In genomic region chrX:102899940-102900916, GRCh38 we compare ENCODE assay signal across 9 cellular contexts. TPM values are rescaled to one million over a fixed set of nuclear protein-coding genes. Genes with fewer than 3 reads are reported as not detected.
DNase-seq lines count a peak whose midpoint lies in the region; ATAC-seq and TF ChIP-seq lines count a peak whose summit lies in the region.
"Had no signal": no experiment of that assay in that cellular context is flagged by ENCODE, and none has a peak within 500 bp of the region (broad histone marks: within the 10 kb centered on the region; RNA-seq: fewer than 3 reads in every experiment).

No MANE protein-coding gene starts in this region.

- peak; percentile 90 for ATAC-seq in HG02588 (IDR thresholded peaks at IDR 0.05; ENCODE audit: unreplicated experiment)

- H3K27me3 ChIP-seq in ascending aorta, result no peaks in the 10 kb centered on the region
- H3K27me3 ChIP-seq: BLaER1 treated with 17β-estradiol and CSF1 and Interleukin-3, amounts not matched to agents 10 nM and 100 nM had no signal

- H3K36me3 ChIP-seq in ascending aorta, result peaks cover 0 to 2% of the 10 kb centered on the region in 2 donors

- no peak overlapping the region for H3K4me3 ChIP-seq in ascending aorta
- H3K4me3 ChIP-seq: BLaER1 treated with 17β-estradiol and CSF1 and Interleukin-3, amounts not matched to agents 10 nM and 100 nM had no signal

- no peak overlapping the region for H3K27ac ChIP-seq in ascending aorta
- H3K27ac ChIP-seq: BLaER1 treated with 17β-estradiol and CSF1 and Interleukin-3, amounts not matched to agents 10 nM and 100 nM had no signal

- H3K4me1 ChIP-seq in ascending aorta, result no peaks in the 10 kb centered on the region

- H3K9me3 ChIP-seq in ascending aorta, result no peaks in the 10 kb centered on the region

- intact Hi-C loops in ascending aorta (cut with DNase I), result no loop called here

- TF ChIP-seq CTCF in ascending aorta (IDR thresholded peaks at IDR 0.05), result peak; percentile 23 to 59 (median 58)

- DNase-seq in NCI-H2196 (lab: John Stamatoyannopoulos, UW; ENCODE audit: unreplicated experiment) (peak; percentile 59), NCI-H2196 treated with DMSO at 0.1 percent for 48 hours (lab: John Stamatoyannopoulos, UW; ENCODE audit: unreplicated experiment) (no peak), NCI-H1092 treated with DMSO at 0.1 percent for 48 hours (lab: John Stamatoyannopoulos, UW) (peak; percentile 61), T-helper 22 cell (ENCODE audit: low read depth) (peak; percentile 26), ascending aorta (ENCODE audit: low spot score in 2 of 2) (peak in 1 of 2 donors; percentile 83), iPS-NIHi11 (ENCODE audit: low spot score) (peak; percentile 33)
- peak; percentile 39 to 42 for DNase-seq in stimulated activated CD4-positive, alpha-beta T cell treated with anti-CD3 and anti-CD28 coated beads, Interleukin-15, amount 100 ng/mL, for 1 hour (ENCODE audit: low read depth in 1 of 2, low spot score in 1 of 2)

RNA-seq across cellular contexts. Expression of gene RAB40AL, which starts 36.8 kb away (rescaled TPM):
- not detected for total RNA-seq in ascending aorta
